8 cellular contexts compared by ENCODE assay signal in the genomic region with DNA sequence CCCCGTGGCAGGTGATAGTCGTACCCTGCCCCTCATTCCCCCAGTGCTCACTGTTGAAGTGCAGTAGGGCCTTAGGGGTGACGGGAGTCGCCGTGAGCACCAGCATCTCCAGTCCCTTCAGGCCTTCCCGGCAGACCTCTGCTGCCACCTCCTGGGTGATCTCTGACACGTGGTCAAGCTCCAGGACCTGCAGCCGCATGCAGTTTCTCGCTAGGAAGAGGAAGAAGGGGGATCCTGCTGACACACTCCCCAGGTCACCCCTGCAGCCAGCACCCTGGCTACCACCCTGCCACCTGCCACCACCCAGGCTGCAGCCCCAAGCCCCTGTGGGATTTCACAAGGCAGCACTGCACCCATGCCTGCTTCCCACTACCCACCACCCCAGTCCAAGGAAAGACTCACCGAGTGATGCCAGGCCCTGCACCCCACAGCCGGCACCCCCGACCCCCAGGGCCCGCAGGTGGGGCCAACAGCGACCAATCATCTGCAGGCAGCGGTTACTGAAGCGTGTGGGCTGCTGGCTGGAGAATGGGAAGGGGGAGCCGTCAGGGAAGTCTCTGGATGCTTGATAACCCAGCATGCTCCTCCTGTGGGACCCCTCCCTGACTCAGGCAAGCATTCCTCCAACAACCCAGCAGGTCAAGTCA. TPM values are rescaled to one million over a fixed set of nuclear protein-coding genes. Genes with fewer than 3 reads are reported as not detected.
DNase-seq lines count a peak whose midpoint lies in the region; ATAC-seq, FAIRE-seq and TF ChIP-seq lines count a peak whose summit lies in the region.

No MANE protein-coding gene starts in this region.

- RAD21 ChIA-PET in GM12878 (lab: Charles Lee; ENCODE audit: unreplicated experiment) = no interaction called here

- H3K9me3 Mint-ChIP-seq in activated CD4-positive, alpha-beta T cell treated with anti-CD3 and anti-CD28 coated beads, Interleukin-2, amount 10 ng/mL, durations not matched to agents 7 days and 5 days = no peaks in the 10 kb centered on the region
- no peaks in the 10 kb centered on the region for H3K9me3 Mint-ChIP-seq in activated T-helper 2 cell treated with anti-CD3 and anti-CD28 coated beads, Interferon-gamma antibody, Interleukin-2, Interleukin-4, amounts not matched to agents 10 μg/mL and 5 μg/mL and 100 μg/mL, durations not matched to agents 14 hours and 24 hours and 36 hours

- no peak for TF ChIP-seq EP300 in GM12878 (IDR thresholded peaks at IDR 0.05; ENCODE audit: borderline replicate concordance in 1 of 2, control insufficient read depth in 1 of 2, low read depth in 2 of 2, low read length in 2 of 2)

- TF ChIP-seq POLR2A in GM12878 (IDR thresholded peaks at IDR 0.05; ENCODE audit: low read depth, low read length) = no peak

- H3K27me3 Mint-ChIP-seq in activated CD4-positive, alpha-beta T cell treated with anti-CD3 and anti-CD28 coated beads, Interleukin-2, amount 10 ng/mL, durations not matched to agents 7 days and 5 days = no peaks in the 10 kb centered on the region
- no peaks in the 10 kb centered on the region for H3K27me3 Mint-ChIP-seq in activated T-helper 2 cell treated with anti-CD3 and anti-CD28 coated beads, Interferon-gamma antibody, Interleukin-2, Interleukin-4, amounts not matched to agents 10 μg/mL and 5 μg/mL and 100 μg/mL, durations not matched to agents 14 hours and 24 hours and 36 hours (ENCODE audit: low read depth)

- no peak overlapping the region for H3K27ac Mint-ChIP-seq in activated CD4-positive, alpha-beta T cell treated with anti-CD3 and anti-CD28 coated beads, Interleukin-2, amount 10 ng/mL, durations not matched to agents 7 days and 5 days
- H3K27ac Mint-ChIP-seq in activated T-helper 2 cell treated with anti-CD3 and anti-CD28 coated beads, Interferon-gamma antibody, Interleukin-2, Interleukin-4, amounts not matched to agents 10 μg/mL and 5 μg/mL and 100 μg/mL, durations not matched to agents 14 hours and 24 hours and 36 hours = no peak overlapping the region

- CTCF ChIA-PET in GM12878 (lab: Yijun Ruan, JAX) = no interaction called here
- CTCF ChIA-PET in activated CD4-positive, alpha-beta T cell treated with anti-CD3 and anti-CD28 coated beads, Interleukin-2, amount 10 ng/mL, durations not matched to agents 7 days and 5 days (lab: Charles Lee) = no interaction called here

- H3K9ac ChIP-seq in GM12878 (ENCODE audit: control insufficient read depth, insufficient read depth, low read length) = no peak overlapping the region

- H3K27me3 ChIP-seq in GM12878 (replicated peaks in 1 of 2; ENCODE audit: control insufficient read depth in 2 of 2, insufficient read depth in 2 of 2, low read length in 1 of 2) = no peaks in the 10 kb centered on the region

- peak; percentile 42 for ATAC-seq in GM12878
- no peak for ATAC-seq in GM18870 (IDR thresholded peaks at IDR 0.05; ENCODE audit: unreplicated experiment)
- ATAC-seq in HG02884 (IDR thresholded peaks at IDR 0.05; ENCODE audit: unreplicated experiment) = no peak

- no peak overlapping the region for H3K4me3 ChIP-seq in GM12878

- peak; percentile 9 to 27 (median 25); a peak in 2 of 6 replicates for TF ChIP-seq CTCF in GM12878 (IDR thresholded peaks at IDR 0.05 in 2 of 3, conservative IDR thresholded peaks at IDR 0.05 in 1 of 3; ENCODE audit: control insufficient read depth in 2 of 3, extremely low read depth in 1 of 3, insufficient read depth in 1 of 3, low read depth in 3 of 3, low read length in 3 of 3)

- FAIRE-seq in GM12878 (lab: Jason Lieb, UNC) = no peak

- peaks cover 1% of the 10 kb centered on the region for H3K4me1 Mint-ChIP-seq in activated CD4-positive, alpha-beta T cell treated with anti-CD3 and anti-CD28 coated beads, Interleukin-2, amount 10 ng/mL, durations not matched to agents 7 days and 5 days
- no peaks in the 10 kb centered on the region for H3K4me1 Mint-ChIP-seq in activated T-helper 2 cell treated with anti-CD3 and anti-CD28 coated beads, Interferon-gamma antibody, Interleukin-2, Interleukin-4, amounts not matched to agents 10 μg/mL and 5 μg/mL and 100 μg/mL, durations not matched to agents 14 hours and 24 hours and 36 hours (ENCODE audit: low read depth)

- H2AFZ ChIP-seq in GM12878 (ENCODE audit: control insufficient read depth, low read depth, low read length) = no peak overlapping the region

- SMC1A ChIA-PET in GM12878 (lab: Charles Lee; ENCODE audit: uncharacterized antibody, unreplicated experiment) = no interaction called here

- DNase-seq in COLO668 (lab: John Stamatoyannopoulos, UW; ENCODE audit: unreplicated experiment) = peak; percentile 13
- DNase-seq in HuH-7.5 (ENCODE audit: low spot score) = peak; percentile 92
- no peak for DNase-seq in GM12878 (ENCODE audit: low read depth, low spot score)
- DNase-seq in kidney glomerular epithelial cell (lab: John Stamatoyannopoulos, UW) = peak; percentile 23
- no peak for DNase-seq in activated CD4-positive, alpha-beta T cell treated with anti-CD3 and anti-CD28 coated beads, Interleukin-2, amount 10 ng/mL, durations not matched to agents 7 days and 5 days
- no peak for DNase-seq in activated T-helper 2 cell treated with anti-CD3 and anti-CD28 coated beads, Interferon-gamma antibody, Interleukin-2, Interleukin-4, amounts not matched to agents 10 μg/mL and 5 μg/mL and 100 μg/mL, durations not matched to agents 14 hours and 24 hours and 36 hours (ENCODE audit: low spot score)

- 75% methylated on average over 16 of the region's 17 CpGs for WGBS in GM12878 (ENCODE audit: insufficient coverage, insufficient replicate concordance, low lambda C conversion rate, missing lambda C conversion rate)

- no peaks in the 10 kb centered on the region for H3K9me3 ChIP-seq in GM12878 (replicated peaks; ENCODE audit: control insufficient read depth, insufficient read depth, low read length)

- no peaks in the 10 kb centered on the region for H4K20me1 ChIP-seq in GM12878 (ENCODE audit: control insufficient read depth, insufficient read depth)

- peaks cover 9% of the 10 kb centered on the region for H3K36me3 Mint-ChIP-seq in activated CD4-positive, alpha-beta T cell treated with anti-CD3 and anti-CD28 coated beads, Interleukin-2, amount 10 ng/mL, durations not matched to agents 7 days and 5 days (ENCODE audit: low read depth)
- H3K36me3 Mint-ChIP-seq in activated T-helper 2 cell treated with anti-CD3 and anti-CD28 coated beads, Interferon-gamma antibody, Interleukin-2, Interleukin-4, amounts not matched to agents 10 μg/mL and 5 μg/mL and 100 μg/mL, durations not matched to agents 14 hours and 24 hours and 36 hours (ENCODE audit: low read depth) = peaks cover 21% of the 10 kb centered on the region

- no peak overlapping the region for H3K27ac ChIP-seq in GM12878 (ENCODE audit: control insufficient read depth, insufficient read depth)

- H3K4me1 ChIP-seq in GM12878 (ENCODE audit: control insufficient read depth, insufficient read depth, low read length) = no peaks in the 10 kb centered on the region

- H3K4me2 ChIP-seq in GM12878 (ENCODE audit: control insufficient read depth, insufficient read depth) = no peak overlapping the region

- no peaks in the 10 kb centered on the region for H3K79me2 ChIP-seq in GM12878 (ENCODE audit: control insufficient read depth, insufficient read depth, low read length)

- no TSS peak for BruUV-seq in GM12878 (replicated peaks; lab: Mats Ljungman, UMichigan)

- peaks cover 10 to 22% of the 10 kb centered on the region in 2 experiments; a peak in 3 of 4 replicates for H3K36me3 ChIP-seq in GM12878 (ENCODE audit: control insufficient read depth in 2 of 2, insufficient read depth in 2 of 2, low read length in 1 of 2)

- peak; percentile 15; the same call in 1 of the 2 replicates for TF ChIP-seq RAD21 in GM12878 (IDR thresholded peaks at IDR 0.05; ENCODE audit: insufficient read depth, low read depth, low read length)

- POLR2A ChIA-PET in GM12878 (lab: Charles Lee) = no interaction called here
- POLR2A ChIA-PET in activated CD4-positive, alpha-beta T cell treated with anti-CD3 and anti-CD28 coated beads, Interleukin-2, amount 10 ng/mL, durations not matched to agents 7 days and 5 days (lab: Charles Lee) = no interaction called here

- intact Hi-C loops in GM12878 (cut with micrococcal nuclease; ENCODE audit: unreplicated experiment) = no loop called here
- intact Hi-C loops in activated T-helper 2 cell treated with anti-CD3 and anti-CD28 coated beads, Interferon-gamma antibody, Interleukin-2, Interleukin-4, amounts not matched to agents 10 μg/mL and 5 μg/mL and 100 μg/mL, durations not matched to agents 14 hours and 24 hours and 36 hours (cut with micrococcal nuclease) = no loop called here

- in situ Hi-C loops in GM12878 (cut with MboI) = no loop called here

- no peak overlapping the region for H3K4me3 Mint-ChIP-seq in activated CD4-positive, alpha-beta T cell treated with anti-CD3 and anti-CD28 coated beads, Interleukin-2, amount 10 ng/mL, durations not matched to agents 7 days and 5 days
- H3K4me3 Mint-ChIP-seq in activated T-helper 2 cell treated with anti-CD3 and anti-CD28 coated beads, Interferon-gamma antibody, Interleukin-2, Interleukin-4, amounts not matched to agents 10 μg/mL and 5 μg/mL and 100 μg/mL, durations not matched to agents 14 hours and 24 hours and 36 hours (ENCODE audit: low read depth) = no peak overlapping the region

RNA-seq across cellular contexts. Expression of a gene that starts 23.8 kb away (rescaled TPM):
- 29.6 and 30.1 TPM in 2 replicates for total RNA-seq in GM12878 (2013; cell fraction: nucleolus; rRNA removed)
- total RNA-seq in GM12878 (2014; rRNA removed) = 11.7 and 14.7 TPM in 2 replicates
- total RNA-seq in GM12878 (2014; rRNA removed; fragmentation: Illumina TruSeq; extraction: Trizol) = 7.4 and 7.9 TPM in 2 replicates
- total RNA-seq in GM12878 (2021) = 37.0 and 38.9 TPM in 2 replicates
- polyA plus RNA-seq in GM12878 (2011; ENCODE audit: low read depth) = 11.1 TPM
- 14.5 and 18.9 TPM in 2 replicates for polyA plus RNA-seq in GM12878 (2011; rRNA removed)
- 22.8 and 28.9 TPM in 2 replicates for polyA plus RNA-seq in GM12878 (2011; cell fraction: cytosol; rRNA removed)
- 122 and 135 TPM in 2 replicates for polyA plus RNA-seq in GM12878 (2011; cell fraction: nucleus; rRNA removed)
- polyA plus RNA-seq in GM12878 (2012) = 20.1 and 22.7 TPM in 2 replicates
- 11.7 and 17.4 TPM in 2 replicates for polyA plus RNA-seq in GM12878 (2014; fragmentation: Illumina TruSeq; extraction: Trizol)
- polyA plus RNA-seq in GM12878 (2014; fragmentation: Nextera tagmentation; extraction: Ambion mirVana) = 1 to 10 TPM; 1.9 to 2.0 TPM
- 29.9 and 32.7 TPM in 2 replicates for polyA plus RNA-seq in GM12878 (2014; rRNA removed)
- polyA plus RNA-seq in GM12878 (2016; fragmentation: Nextera tagmentation; extraction: Ambion mirVana) = 1 to 10 TPM; 2.8 to 4.1 TPM
- 16.0 and 25.1 TPM in 2 replicates for polyA minus RNA-seq in GM12878 (2011; rRNA and poly(A)+ RNA removed)
- 9.6 and 9.8 TPM in 2 replicates for polyA minus RNA-seq in GM12878 (2011; cell fraction: cytosol; rRNA and poly(A)+ RNA removed)
- polyA minus RNA-seq in GM12878 (2011; cell fraction: nucleus; rRNA and poly(A)+ RNA removed) = 19.1 and 28.5 TPM in 2 replicates
- 10 to 100 TPM; 18.2 to 20.2 TPM for total RNA-seq in activated CD4-positive, alpha-beta T cell treated with anti-CD3 and anti-CD28 coated beads, Interleukin-2, amount 10 ng/mL, durations not matched to agents 7 days and 5 days
- 25.3 and 25.7 TPM in 2 replicates for total RNA-seq in activated T-helper 2 cell treated with anti-CD3 and anti-CD28 coated beads, Interferon-gamma antibody, Interleukin-2, Interleukin-4, amounts not matched to agents 10 μg/mL and 5 μg/mL and 100 μg/mL, durations not matched to agents 14 hours and 24 hours and 36 hours

RNA-seq across cellular contexts. Expression of a gene that starts 26.4 kb away (rescaled TPM):
- 85.4 and 96.2 TPM in 2 replicates for total RNA-seq in GM12878 (2013; cell fraction: nucleolus; rRNA removed)
- 468 and 475 TPM in 2 replicates for total RNA-seq in GM12878 (2014; rRNA removed)
- total RNA-seq in GM12878 (2014; rRNA removed; fragmentation: Illumina TruSeq; extraction: Trizol) = 472 and 478 TPM in 2 replicates
- total RNA-seq in GM12878 (2021) = 474 and 494 TPM in 2 replicates
- polyA plus RNA-seq in GM12878 (2011; ENCODE audit: low read depth) = 269 TPM
- polyA plus RNA-seq in GM12878 (2011; rRNA removed) = 498 and 571 TPM in 2 replicates
- 415 and 490 TPM in 2 replicates for polyA plus RNA-seq in GM12878 (2011; cell fraction: cytosol; rRNA removed)
- polyA plus RNA-seq in GM12878 (2011; cell fraction: nucleus; rRNA removed) = 162 and 206 TPM in 2 replicates
- 217 and 463 TPM in 2 replicates for polyA plus RNA-seq in GM12878 (2012)
- 574 and 674 TPM in 2 replicates for polyA plus RNA-seq in GM12878 (2014; fragmentation: Illumina TruSeq; extraction: Trizol)
- polyA plus RNA-seq in GM12878 (2014; fragmentation: Nextera tagmentation; extraction: Ambion mirVana) = 100 to 1,000 TPM; 206 to 377 TPM
- polyA plus RNA-seq in GM12878 (2014; rRNA removed) = 530 and 598 TPM in 2 replicates
- 100 to 1,000 TPM; 455 to 510 TPM for polyA plus RNA-seq in GM12878 (2016; fragmentation: Nextera tagmentation; extraction: Ambion mirVana)
- 387 and 498 TPM in 2 replicates for polyA minus RNA-seq in GM12878 (2011; rRNA and poly(A)+ RNA removed)
- 110 and 130 TPM in 2 replicates for polyA minus RNA-seq in GM12878 (2011; cell fraction: cytosol; rRNA and poly(A)+ RNA removed)
- 69.8 and 106 TPM in 2 replicates for polyA minus RNA-seq in GM12878 (2011; cell fraction: nucleus; rRNA and poly(A)+ RNA removed)
- total RNA-seq in activated CD4-positive, alpha-beta T cell treated with anti-CD3 and anti-CD28 coated beads, Interleukin-2, amount 10 ng/mL, durations not matched to agents 7 days and 5 days = 100 to 1,000 TPM; 281 to 310 TPM
- total RNA-seq in activated T-helper 2 cell treated with anti-CD3 and anti-CD28 coated beads, Interferon-gamma antibody, Interleukin-2, Interleukin-4, amounts not matched to agents 10 μg/mL and 5 μg/mL and 100 μg/mL, durations not matched to agents 14 hours and 24 hours and 36 hours = 562 and 584 TPM in 2 replicates

RNA-seq across cellular contexts. Expression of a gene that starts 27.4 kb away (rescaled TPM):
- total RNA-seq in GM12878 (2013; cell fraction: nucleolus; rRNA removed) = 1.1 and 2.2 TPM in 2 replicates
- 16.9 and 18.6 TPM in 2 replicates for total RNA-seq in GM12878 (2014; rRNA removed)
- total RNA-seq in GM12878 (2014; rRNA removed; fragmentation: Illumina TruSeq; extraction: Trizol) = 11.7 and 12.4 TPM in 2 replicates
- 13.4 and 15.7 TPM in 2 replicates for total RNA-seq in GM12878 (2021)
- 4.2 TPM for polyA plus RNA-seq in GM12878 (2011; ENCODE audit: low read depth)
- polyA plus RNA-seq in GM12878 (2011; rRNA removed) = 5.1 and 8.9 TPM in 2 replicates
- 13.5 and 18.2 TPM in 2 replicates for polyA plus RNA-seq in GM12878 (2011; cell fraction: cytosol; rRNA removed)
- polyA plus RNA-seq in GM12878 (2011; cell fraction: nucleus; rRNA removed) = 7.2 and 7.9 TPM in 2 replicates
- 6.9 and 7.9 TPM in 2 replicates for polyA plus RNA-seq in GM12878 (2012)
- polyA plus RNA-seq in GM12878 (2014; fragmentation: Illumina TruSeq; extraction: Trizol) = 6.2 and 12.6 TPM in 2 replicates
- polyA plus RNA-seq in GM12878 (2014; fragmentation: Nextera tagmentation; extraction: Ambion mirVana) = 1 to 10 TPM; 3.7 to 8.1 TPM
- 14.9 and 16.1 TPM in 2 replicates for polyA plus RNA-seq in GM12878 (2014; rRNA removed)
- 10 to 100 TPM; 31.5 to 39.0 TPM for polyA plus RNA-seq in GM12878 (2016; fragmentation: Nextera tagmentation; extraction: Ambion mirVana)
- polyA minus RNA-seq in GM12878 (2011; rRNA and poly(A)+ RNA removed) = 5.1 and 11.0 TPM in 2 replicates
- polyA minus RNA-seq in GM12878 (2011; cell fraction: cytosol; rRNA and poly(A)+ RNA removed) = 1.9 and 4.0 TPM in 2 replicates
- polyA minus RNA-seq in GM12878 (2011; cell fraction: nucleus; rRNA and poly(A)+ RNA removed) = 1.6 and 4.6 TPM in 2 replicates
- total RNA-seq in activated CD4-positive, alpha-beta T cell treated with anti-CD3 and anti-CD28 coated beads, Interleukin-2, amount 10 ng/mL, durations not matched to agents 7 days and 5 days = 10 to 100 TPM; 12.5 to 13.7 TPM
- 10.5 and 11.4 TPM in 2 replicates for total RNA-seq in activated T-helper 2 cell treated with anti-CD3 and anti-CD28 coated beads, Interferon-gamma antibody, Interleukin-2, Interleukin-4, amounts not matched to agents 10 μg/mL and 5 μg/mL and 100 μg/mL, durations not matched to agents 14 hours and 24 hours and 36 hours

RNA-seq across cellular contexts. Expression of a gene that starts 32.9 kb away (rescaled TPM):
- 0.15 TPM in 1 of 2 replicates, not detected in the other for total RNA-seq in GM12878 (2013; cell fraction: nucleolus; rRNA removed)
- total RNA-seq in GM12878 (2014; rRNA removed) (not detected in 2 replicates), GM12878 (2014; rRNA removed; fragmentation: Illumina TruSeq; extraction: Trizol) (not detected in 2 replicates), GM12878 (2021) (0.16 TPM in 1 of 2 replicates, not detected in the other)
- not detected for polyA plus RNA-seq in GM12878 (2011; ENCODE audit: low read depth)
- polyA plus RNA-seq in GM12878 (2011; rRNA removed) (not detected in 2 replicates), GM12878 (2014; fragmentation: Illumina TruSeq; extraction: Trizol) (not detected in 2 replicates), GM12878 (2014; fragmentation: Nextera tagmentation; extraction: Ambion mirVana) (not detected), GM12878 (2014; rRNA removed) (not detected in 2 replicates), GM12878 (2016; fragmentation: Nextera tagmentation; extraction: Ambion mirVana) (under 1 TPM in 1 of 2 experiments, not detected in 1; 0.07 TPM)
- not detected in 2 replicates for polyA plus RNA-seq in GM12878 (2011; cell fraction: cytosol; rRNA removed)
- 0.09 and 0.22 TPM in 2 replicates for polyA plus RNA-seq in GM12878 (2011; cell fraction: nucleus; rRNA removed)
- not detected in 2 replicates for polyA plus RNA-seq in GM12878 (2012)
- polyA minus RNA-seq in GM12878 (2011; rRNA and poly(A)+ RNA removed) = not detected in 2 replicates
- not detected in 2 replicates for polyA minus RNA-seq in GM12878 (2011; cell fraction: cytosol; rRNA and poly(A)+ RNA removed)
- polyA minus RNA-seq in GM12878 (2011; cell fraction: nucleus; rRNA and poly(A)+ RNA removed) = 0.12 TPM in 1 of 2 replicates, not detected in the other
- total RNA-seq in activated CD4-positive, alpha-beta T cell treated with anti-CD3 and anti-CD28 coated beads, Interleukin-2, amount 10 ng/mL, durations not matched to agents 7 days and 5 days = not detected
- 0.46 and 0.53 TPM in 2 replicates for total RNA-seq in activated T-helper 2 cell treated with anti-CD3 and anti-CD28 coated beads, Interferon-gamma antibody, Interleukin-2, Interleukin-4, amounts not matched to agents 10 μg/mL and 5 μg/mL and 100 μg/mL, durations not matched to agents 14 hours and 24 hours and 36 hours

RNA-seq across cellular contexts. Expression of a gene that starts 46.4 kb away (rescaled TPM):
- 24.2 and 30.9 TPM in 2 replicates for total RNA-seq in GM12878 (2013; cell fraction: nucleolus; rRNA removed)
- 31.4 and 31.5 TPM in 2 replicates for total RNA-seq in GM12878 (2014; rRNA removed)
- 21.1 and 21.2 TPM in 2 replicates for total RNA-seq in GM12878 (2014; rRNA removed; fragmentation: Illumina TruSeq; extraction: Trizol)
- total RNA-seq in GM12878 (2021) = 30.8 and 34.4 TPM in 2 replicates
- polyA plus RNA-seq in GM12878 (2011; ENCODE audit: low read depth) = 29.1 TPM
- 23.1 and 34.7 TPM in 2 replicates for polyA plus RNA-seq in GM12878 (2011; rRNA removed)
- 41.4 and 42.7 TPM in 2 replicates for polyA plus RNA-seq in GM12878 (2011; cell fraction: cytosol; rRNA removed)
- polyA plus RNA-seq in GM12878 (2011; cell fraction: nucleus; rRNA removed) = 50.6 and 54.2 TPM in 2 replicates
- polyA plus RNA-seq in GM12878 (2012) = 22.2 and 22.4 TPM in 2 replicates
- 29.9 and 35.3 TPM in 2 replicates for polyA plus RNA-seq in GM12878 (2014; fragmentation: Illumina TruSeq; extraction: Trizol)
- polyA plus RNA-seq in GM12878 (2014; fragmentation: Nextera tagmentation; extraction: Ambion mirVana) = 1 to 10 TPM; 6.1 to 6.6 TPM
- 33.8 and 34.1 TPM in 2 replicates for polyA plus RNA-seq in GM12878 (2014; rRNA removed)
- 10 to 100 TPM; 18.4 to 18.8 TPM for polyA plus RNA-seq in GM12878 (2016; fragmentation: Nextera tagmentation; extraction: Ambion mirVana)
- 32.3 and 46.1 TPM in 2 replicates for polyA minus RNA-seq in GM12878 (2011; rRNA and poly(A)+ RNA removed)
- polyA minus RNA-seq in GM12878 (2011; cell fraction: cytosol; rRNA and poly(A)+ RNA removed) = 12.1 and 13.8 TPM in 2 replicates
- polyA minus RNA-seq in GM12878 (2011; cell fraction: nucleus; rRNA and poly(A)+ RNA removed) = 11.2 and 26.5 TPM in 2 replicates
- 10 to 100 TPM; 13.6 to 16.5 TPM for total RNA-seq in activated CD4-positive, alpha-beta T cell treated with anti-CD3 and anti-CD28 coated beads, Interleukin-2, amount 10 ng/mL, durations not matched to agents 7 days and 5 days
- 48.7 and 51.4 TPM in 2 replicates for total RNA-seq in activated T-helper 2 cell treated with anti-CD3 and anti-CD28 coated beads, Interferon-gamma antibody, Interleukin-2, Interleukin-4, amounts not matched to agents 10 μg/mL and 5 μg/mL and 100 μg/mL, durations not matched to agents 14 hours and 24 hours and 36 hours

Comparison
In these comparisons a context has a peak if more than half of its experiments do, and no peak if none do; other contexts are left out.
1. DNase-seq: peak in COLO668 (single experiment), HuH-7.5 (single experiment) and kidney glomerular epithelial cell (single experiment); none in GM12878 (single experiment), activated CD4-positive, alpha-beta T cell treated with anti-CD3 and anti-CD28 coated beads, Interleukin-2, amount 10 ng/mL, durations not matched to agents 7 days and 5 days (single experiment) and activated T-helper 2 cell treated with anti-CD3 and anti-CD28 coated beads, Interferon-gamma antibody, Interleukin-2, Interleukin-4, amounts not matched to agents 10 μg/mL and 5 μg/mL and 100 μg/mL, durations not matched to agents 14 hours and 24 hours and 36 hours (single experiment).